Comparison of ENCODE assay signal across 8 cellular contexts in genomic region chrX:130402211-130402684, GRCh38. TPM values are rescaled to one million over a fixed set of nuclear protein-coding genes. Genes with fewer than 3 reads are reported as not detected.
DNase-seq lines count a peak whose midpoint lies in the region; ATAC-seq and TF ChIP-seq lines count a peak whose summit lies in the region.

No MANE protein-coding gene starts in this region.

- DNase-seq in GM12865 (ENCODE audit: low read depth), result no peak
- no peak for DNase-seq in Peyer's patch
- DNase-seq in esophagus muscularis mucosa (ENCODE audit: extremely low spot score), result no peak
- DNase-seq in prostate gland (ENCODE audit: low spot score), result no peak
- DNase-seq in NCI-H446 (lab: John Stamatoyannopoulos, UW), result no peak
- no peak for DNase-seq in NCI-H146 treated with DMSO at 0.1 percent for 48 hours (lab: John Stamatoyannopoulos, UW; ENCODE audit: unreplicated experiment)
- no peak for DNase-seq in AG08396 (ENCODE audit: low spot score)

- H3K4me1 ChIP-seq in Peyer's patch (no peaks in the 10 kb centered on the region), esophagus muscularis mucosa (peaks cover 0 to 23% (median 19%) of the 10 kb centered on the region in 4 donors), prostate gland (replicated peaks) (no peaks in the 10 kb centered on the region)

- no peak for TF ChIP-seq POLR2A in Peyer's patch (IDR thresholded peaks at IDR 0.05)
- TF ChIP-seq POLR2A in esophagus muscularis mucosa (IDR thresholded peaks at IDR 0.05; ENCODE audit: low read depth), result no peak
- TF ChIP-seq POLR2A in prostate gland (IDR thresholded peaks at IDR 0.05), result no peak

- WGBS in esophagus muscularis mucosa, result 48% methylated on average over 11 of the region's 13 CpGs
- WGBS in prostate gland, result under 1% methylated on average over 9 of the region's 13 CpGs

- no peaks in the 10 kb centered on the region for H3K36me3 ChIP-seq in Peyer's patch
- H3K36me3 ChIP-seq in esophagus muscularis mucosa, result peaks cover 0 to 17% (median 13%) of the 10 kb centered on the region in 4 donors
- H3K36me3 ChIP-seq in prostate gland, result no peaks in the 10 kb centered on the region

- TF ChIP-seq CTCF in GM12865 (IDR thresholded peaks at IDR 0.05; ENCODE audit: insufficient read depth, low read depth, low read length, missing control alignments) (no peak), Peyer's patch (IDR thresholded peaks at IDR 0.05) (no peak), esophagus muscularis mucosa (IDR thresholded peaks at IDR 0.05) (no peak), prostate gland (IDR thresholded peaks at IDR 0.05) (no peak)

- H3K27ac ChIP-seq in Peyer's patch (peak overlapping the region; percentile 71 to 79 (median 76)), esophagus muscularis mucosa (replicated peaks in 1 of 4) (peak overlapping the region; percentile 73 to 85 (median 82)), prostate gland (peak overlapping the region; percentile 56 to 57)

- H3K9me3 ChIP-seq in Peyer's patch, result no peaks in the 10 kb centered on the region
- no peaks in the 10 kb centered on the region for H3K9me3 ChIP-seq in esophagus muscularis mucosa
- no peaks in the 10 kb centered on the region for H3K9me3 ChIP-seq in prostate gland

- ATAC-seq in HG02840 (IDR thresholded peaks at IDR 0.05; ENCODE audit: low FRiP score, unreplicated experiment), result no peak

- H3K4me3 ChIP-seq in GM12865 (ENCODE audit: low read depth, low read length), result peak overlapping the region; percentile 72
- H3K4me3 ChIP-seq in Peyer's patch, result peak overlapping the region; percentile 55 to 79 (median 70)
- H3K4me3 ChIP-seq in esophagus muscularis mucosa, result peak overlapping the region; percentile 63 to 78 (median 68)
- H3K4me3 ChIP-seq in prostate gland, result peak overlapping the region; percentile 50 to 52

- intact Hi-C loops in esophagus muscularis mucosa (cut with DNase I) (no loop called here), prostate gland (cut with DNase I) (no loop called here)

- TF ChIP-seq EP300 in esophagus muscularis mucosa (IDR thresholded peaks at IDR 0.05), result no peak

- H3K27me3 ChIP-seq in Peyer's patch (no peaks in the 10 kb centered on the region), esophagus muscularis mucosa (no peaks in the 10 kb centered on the region), prostate gland (replicated peaks; ENCODE audit: insufficient read depth) (no peaks in the 10 kb centered on the region)

RNA-seq across cellular contexts. Expression of gene RBMX2, which starts 0.5 kb away (rescaled TPM):
- total RNA-seq in Peyer's patch (10 to 100 TPM in 2 of 4 donors, 1 to 10 TPM in 2; 6.6 to 14.5 (median 10.0) TPM), esophagus muscularis mucosa (10 to 100 TPM; 14.2 to 20.6 (median 17.6) TPM), prostate gland (10 to 100 TPM; 10.2 to 19.8 TPM)

RNA-seq across cellular contexts. Expression of gene GPR119, which starts 16.8 kb away (rescaled TPM):
- total RNA-seq in Peyer's patch (not detected), esophagus muscularis mucosa (not detected), prostate gland (1 to 10 TPM in 1 of 2 donors, not detected in 1; 1.2 TPM)
